1 cellular context compared by ENCODE assay signal in the genomic region with DNA sequence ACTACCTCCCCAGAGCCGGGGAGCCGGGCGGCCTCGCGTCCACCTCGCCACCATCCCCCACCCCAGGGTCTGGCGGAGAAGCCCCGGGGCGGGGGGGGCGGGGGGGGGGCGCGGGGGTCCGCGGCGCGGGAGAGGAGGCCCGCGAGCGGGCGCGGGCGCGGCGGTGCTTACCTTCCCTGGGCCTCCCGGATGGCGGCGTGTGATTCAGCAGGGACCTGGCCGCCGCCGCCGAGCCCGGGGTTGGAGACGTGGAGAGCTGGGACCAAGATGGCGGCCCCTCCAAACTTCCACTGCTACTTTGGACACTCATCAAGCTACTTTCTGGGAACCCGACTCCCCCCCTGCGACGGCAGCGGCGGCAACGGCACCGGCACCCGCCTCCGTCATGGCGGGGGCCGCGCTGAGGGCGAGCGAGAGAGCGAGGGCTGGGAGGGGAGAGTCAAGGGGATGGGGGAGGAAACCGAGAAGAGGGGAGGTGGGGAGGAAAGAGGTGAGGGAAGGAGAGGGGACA.
A peak's percentile ranks its signal among the peaks of the same experiment; 100 is the strongest.
TF ChIP-seq lines count a peak whose summit lies in the region.

No MANE protein-coding gene starts in this region.

TF ChIP-seq in HepG2, 621 proteins besides CTCF, POLR2A, EP300 and RAD21 (continued from another document and continues in another):
- TF ChIP-seq, protein P1, sequence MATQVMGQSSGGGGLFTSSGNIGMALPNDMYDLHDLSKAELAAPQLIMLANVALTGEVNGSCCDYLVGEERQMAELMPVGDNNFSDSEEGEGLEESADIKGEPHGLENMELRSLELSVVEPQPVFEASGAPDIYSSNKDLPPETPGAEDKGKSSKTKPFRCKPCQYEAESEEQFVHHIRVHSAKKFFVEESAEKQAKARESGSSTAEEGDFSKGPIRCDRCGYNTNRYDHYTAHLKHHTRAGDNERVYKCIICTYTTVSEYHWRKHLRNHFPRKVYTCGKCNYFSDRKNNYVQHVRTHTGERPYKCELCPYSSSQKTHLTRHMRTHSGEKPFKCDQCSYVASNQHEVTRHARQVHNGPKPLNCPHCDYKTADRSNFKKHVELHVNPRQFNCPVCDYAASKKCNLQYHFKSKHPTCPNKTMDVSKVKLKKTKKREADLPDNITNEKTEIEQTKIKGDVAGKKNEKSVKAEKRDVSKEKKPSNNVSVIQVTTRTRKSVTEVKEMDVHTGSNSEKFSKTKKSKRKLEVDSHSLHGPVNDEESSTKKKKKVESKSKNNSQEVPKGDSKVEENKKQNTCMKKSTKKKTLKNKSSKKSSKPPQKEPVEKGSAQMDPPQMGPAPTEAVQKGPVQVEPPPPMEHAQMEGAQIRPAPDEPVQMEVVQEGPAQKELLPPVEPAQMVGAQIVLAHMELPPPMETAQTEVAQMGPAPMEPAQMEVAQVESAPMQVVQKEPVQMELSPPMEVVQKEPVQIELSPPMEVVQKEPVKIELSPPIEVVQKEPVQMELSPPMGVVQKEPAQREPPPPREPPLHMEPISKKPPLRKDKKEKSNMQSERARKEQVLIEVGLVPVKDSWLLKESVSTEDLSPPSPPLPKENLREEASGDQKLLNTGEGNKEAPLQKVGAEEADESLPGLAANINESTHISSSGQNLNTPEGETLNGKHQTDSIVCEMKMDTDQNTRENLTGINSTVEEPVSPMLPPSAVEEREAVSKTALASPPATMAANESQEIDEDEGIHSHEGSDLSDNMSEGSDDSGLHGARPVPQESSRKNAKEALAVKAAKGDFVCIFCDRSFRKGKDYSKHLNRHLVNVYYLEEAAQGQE (IDR thresholded peaks at IDR 0.05; ENCODE audit: borderline replicate concordance in 1 of 2, low read depth in 1 of 2, low read length in 2 of 2) = peak in 1 of 2 experiments; percentile 52; a peak in 1 of 4 replicates
- TF ChIP-seq ZNF350 (CRISPR knock-in tag; IDR thresholded peaks at IDR 0.05; ENCODE audit: borderline replicate concordance, low read depth) (no peak), ZNF768 (CRISPR knock-in tag; IDR thresholded peaks at IDR 0.05) (no peak), HMGXB4 (CRISPR knock-in tag; IDR thresholded peaks at IDR 0.05; ENCODE audit: borderline replicate concordance in 1 of 2, low read depth in 1 of 2) (peak in 1 of 2 experiments; percentile 13; a peak in 1 of 4 replicates), GZF1 (CRISPR knock-in tag; IDR thresholded peaks at IDR 0.05) (no peak), TOPORS (CRISPR knock-in tag; IDR thresholded peaks at IDR 0.05) (peak; percentile 2; the same call in 1 of the 2 replicates), TIGD3 (CRISPR knock-in tag; IDR thresholded peaks at IDR 0.05; ENCODE audit: borderline replicate concordance) (no peak), FOSL2 (CRISPR knock-in tag; IDR thresholded peaks at IDR 0.05) (0 out of 2 replicates have a peak, but pooled peaks have one; percentile 3), PHF5A (CRISPR knock-in tag; IDR thresholded peaks at IDR 0.05; ENCODE audit: low read depth, unreplicated experiment) (no peak), ZZZ3 (CRISPR knock-in tag; IDR thresholded peaks at IDR 0.05; ENCODE audit: borderline replicate concordance) (no peak), ELF4 (CRISPR knock-in tag; IDR thresholded peaks at IDR 0.05; ENCODE audit: borderline replicate concordance) (no peak), SMARCE1 (IDR thresholded peaks at IDR 0.05; ENCODE audit: borderline replicate concordance) (no peak), RBM22 (optimal IDR thresholded peaks at IDR 0.05; ENCODE audit: low read length) (no peak), MAZ (IDR thresholded peaks at IDR 0.05; ENCODE audit: borderline replicate concordance, low read depth, low read length) (no peak), MAZ (CRISPR knock-in tag; IDR thresholded peaks at IDR 0.05; ENCODE audit: low read depth) (no peak), PCBP2 (optimal IDR thresholded peaks at IDR 0.05; ENCODE audit: low read depth, low read length, poor library complexity, severe bottlenecking) (peak; percentile 91), ZNF546 (CRISPR knock-in tag; conservative IDR thresholded peaks at IDR 0.05) (no peak), IRF1 (CRISPR knock-in tag; IDR thresholded peaks at IDR 0.05; ENCODE audit: low read depth) (no peak), ZNF784 (CRISPR knock-in tag; IDR thresholded peaks at IDR 0.05; ENCODE audit: borderline replicate concordance) (no peak; the same call in 1 of the 2 replicates), SMARCC2 (IDR thresholded peaks at IDR 0.05) (no peak), ETS1 (CRISPR knock-in tag; IDR thresholded peaks at IDR 0.05) (peak; percentile 58; the same call in 1 of the 2 replicates), ISX (CRISPR knock-in tag; conservative IDR thresholded peaks at IDR 0.05) (0 out of 2 replicates have a peak, but pooled peaks have one; percentile 68), ETV5 (CRISPR knock-in tag; IDR thresholded peaks at IDR 0.05; ENCODE audit: borderline replicate concordance) (no peak), ZNF746 (CRISPR knock-in tag; IDR thresholded peaks at IDR 0.05) (0 out of 2 replicates have a peak, but pooled peaks have one; percentile 76), ZSCAN29 (CRISPR knock-in tag; conservative IDR thresholded peaks at IDR 0.05) (no peak), ZNF510 (CRISPR knock-in tag; IDR thresholded peaks at IDR 0.05; ENCODE audit: low read depth) (no peak; the same call in 1 of the 2 replicates), RFXANK (CRISPR knock-in tag; IDR thresholded peaks at IDR 0.05) (no peak)
- TF ChIP-seq, protein P2, sequence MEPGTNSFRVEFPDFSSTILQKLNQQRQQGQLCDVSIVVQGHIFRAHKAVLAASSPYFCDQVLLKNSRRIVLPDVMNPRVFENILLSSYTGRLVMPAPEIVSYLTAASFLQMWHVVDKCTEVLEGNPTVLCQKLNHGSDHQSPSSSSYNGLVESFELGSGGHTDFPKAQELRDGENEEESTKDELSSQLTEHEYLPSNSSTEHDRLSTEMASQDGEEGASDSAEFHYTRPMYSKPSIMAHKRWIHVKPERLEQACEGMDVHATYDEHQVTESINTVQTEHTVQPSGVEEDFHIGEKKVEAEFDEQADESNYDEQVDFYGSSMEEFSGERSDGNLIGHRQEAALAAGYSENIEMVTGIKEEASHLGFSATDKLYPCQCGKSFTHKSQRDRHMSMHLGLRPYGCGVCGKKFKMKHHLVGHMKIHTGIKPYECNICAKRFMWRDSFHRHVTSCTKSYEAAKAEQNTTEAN (CRISPR knock-in tag; conservative IDR thresholded peaks at IDR 0.05) = no peak
- TF ChIP-seq, protein P3, sequence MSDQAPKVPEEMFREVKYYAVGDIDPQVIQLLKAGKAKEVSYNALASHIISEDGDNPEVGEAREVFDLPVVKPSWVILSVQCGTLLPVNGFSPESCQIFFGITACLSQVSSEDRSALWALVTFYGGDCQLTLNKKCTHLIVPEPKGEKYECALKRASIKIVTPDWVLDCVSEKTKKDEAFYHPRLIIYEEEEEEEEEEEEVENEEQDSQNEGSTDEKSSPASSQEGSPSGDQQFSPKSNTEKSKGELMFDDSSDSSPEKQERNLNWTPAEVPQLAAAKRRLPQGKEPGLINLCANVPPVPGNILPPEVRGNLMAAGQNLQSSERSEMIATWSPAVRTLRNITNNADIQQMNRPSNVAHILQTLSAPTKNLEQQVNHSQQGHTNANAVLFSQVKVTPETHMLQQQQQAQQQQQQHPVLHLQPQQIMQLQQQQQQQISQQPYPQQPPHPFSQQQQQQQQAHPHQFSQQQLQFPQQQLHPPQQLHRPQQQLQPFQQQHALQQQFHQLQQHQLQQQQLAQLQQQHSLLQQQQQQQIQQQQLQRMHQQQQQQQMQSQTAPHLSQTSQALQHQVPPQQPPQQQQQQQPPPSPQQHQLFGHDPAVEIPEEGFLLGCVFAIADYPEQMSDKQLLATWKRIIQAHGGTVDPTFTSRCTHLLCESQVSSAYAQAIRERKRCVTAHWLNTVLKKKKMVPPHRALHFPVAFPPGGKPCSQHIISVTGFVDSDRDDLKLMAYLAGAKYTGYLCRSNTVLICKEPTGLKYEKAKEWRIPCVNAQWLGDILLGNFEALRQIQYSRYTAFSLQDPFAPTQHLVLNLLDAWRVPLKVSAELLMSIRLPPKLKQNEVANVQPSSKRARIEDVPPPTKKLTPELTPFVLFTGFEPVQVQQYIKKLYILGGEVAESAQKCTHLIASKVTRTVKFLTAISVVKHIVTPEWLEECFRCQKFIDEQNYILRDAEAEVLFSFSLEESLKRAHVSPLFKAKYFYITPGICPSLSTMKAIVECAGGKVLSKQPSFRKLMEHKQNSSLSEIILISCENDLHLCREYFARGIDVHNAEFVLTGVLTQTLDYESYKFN (CRISPR knock-in tag; conservative IDR thresholded peaks at IDR 0.05) = no peak
- TF ChIP-seq, protein P4, sequence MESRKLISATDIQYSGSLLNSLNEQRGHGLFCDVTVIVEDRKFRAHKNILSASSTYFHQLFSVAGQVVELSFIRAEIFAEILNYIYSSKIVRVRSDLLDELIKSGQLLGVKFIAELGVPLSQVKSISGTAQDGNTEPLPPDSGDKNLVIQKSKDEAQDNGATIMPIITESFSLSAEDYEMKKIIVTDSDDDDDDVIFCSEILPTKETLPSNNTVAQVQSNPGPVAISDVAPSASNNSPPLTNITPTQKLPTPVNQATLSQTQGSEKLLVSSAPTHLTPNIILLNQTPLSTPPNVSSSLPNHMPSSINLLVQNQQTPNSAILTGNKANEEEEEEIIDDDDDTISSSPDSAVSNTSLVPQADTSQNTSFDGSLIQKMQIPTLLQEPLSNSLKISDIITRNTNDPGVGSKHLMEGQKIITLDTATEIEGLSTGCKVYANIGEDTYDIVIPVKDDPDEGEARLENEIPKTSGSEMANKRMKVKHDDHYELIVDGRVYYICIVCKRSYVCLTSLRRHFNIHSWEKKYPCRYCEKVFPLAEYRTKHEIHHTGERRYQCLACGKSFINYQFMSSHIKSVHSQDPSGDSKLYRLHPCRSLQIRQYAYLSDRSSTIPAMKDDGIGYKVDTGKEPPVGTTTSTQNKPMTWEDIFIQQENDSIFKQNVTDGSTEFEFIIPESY (CRISPR knock-in tag; IDR thresholded peaks at IDR 0.05) = no peak
- TF ChIP-seq, protein P5, sequence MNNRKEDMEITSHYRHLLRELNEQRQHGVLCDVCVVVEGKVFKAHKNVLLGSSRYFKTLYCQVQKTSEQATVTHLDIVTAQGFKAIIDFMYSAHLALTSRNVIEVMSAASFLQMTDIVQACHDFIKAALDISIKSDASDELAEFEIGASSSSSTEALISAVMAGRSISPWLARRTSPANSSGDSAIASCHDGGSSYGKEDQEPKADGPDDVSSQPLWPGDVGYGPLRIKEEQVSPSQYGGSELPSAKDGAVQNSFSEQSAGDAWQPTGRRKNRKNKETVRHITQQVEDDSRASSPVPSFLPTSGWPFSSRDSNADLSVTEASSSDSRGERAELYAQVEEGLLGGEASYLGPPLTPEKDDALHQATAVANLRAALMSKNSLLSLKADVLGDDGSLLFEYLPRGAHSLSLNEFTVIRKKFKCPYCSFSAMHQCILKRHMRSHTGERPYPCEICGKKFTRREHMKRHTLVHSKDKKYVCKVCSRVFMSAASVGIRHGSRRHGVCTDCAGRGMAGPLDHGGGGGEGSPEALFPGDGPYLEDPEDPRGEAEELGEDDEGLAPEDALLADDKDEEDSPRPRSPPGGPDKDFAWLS (CRISPR knock-in tag; IDR thresholded peaks at IDR 0.05; ENCODE audit: borderline replicate concordance) = 0 out of 2 replicates have a peak, but pooled peaks have one; percentile 12
- TF ChIP-seq, protein P6, sequence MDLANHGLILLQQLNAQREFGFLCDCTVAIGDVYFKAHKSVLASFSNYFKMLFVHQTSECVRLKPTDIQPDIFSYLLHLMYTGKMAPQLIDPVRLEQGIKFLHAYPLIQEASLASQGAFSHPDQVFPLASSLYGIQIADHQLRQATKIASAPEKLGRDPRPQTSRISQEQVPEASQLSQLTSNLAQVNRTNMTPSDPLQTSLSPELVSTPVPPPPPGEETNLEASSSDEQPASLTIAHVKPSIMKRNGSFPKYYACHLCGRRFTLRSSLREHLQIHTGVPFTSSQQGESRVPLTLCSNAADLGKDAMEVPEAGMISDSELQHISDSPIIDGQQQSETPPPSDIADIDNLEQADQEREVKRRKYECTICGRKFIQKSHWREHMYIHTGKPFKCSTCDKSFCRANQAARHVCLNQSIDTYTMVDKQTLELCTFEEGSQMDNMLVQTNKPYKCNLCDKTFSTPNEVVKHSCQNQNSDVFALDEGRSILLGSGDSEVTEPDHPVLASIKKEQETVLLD (CRISPR knock-in tag; IDR thresholded peaks at IDR 0.05; ENCODE audit: low read depth) = peak; percentile 25; the same call in 1 of the 2 replicates
